Comparison of ENCODE assay signal across 23 cellular contexts in the genomic region with DNA sequence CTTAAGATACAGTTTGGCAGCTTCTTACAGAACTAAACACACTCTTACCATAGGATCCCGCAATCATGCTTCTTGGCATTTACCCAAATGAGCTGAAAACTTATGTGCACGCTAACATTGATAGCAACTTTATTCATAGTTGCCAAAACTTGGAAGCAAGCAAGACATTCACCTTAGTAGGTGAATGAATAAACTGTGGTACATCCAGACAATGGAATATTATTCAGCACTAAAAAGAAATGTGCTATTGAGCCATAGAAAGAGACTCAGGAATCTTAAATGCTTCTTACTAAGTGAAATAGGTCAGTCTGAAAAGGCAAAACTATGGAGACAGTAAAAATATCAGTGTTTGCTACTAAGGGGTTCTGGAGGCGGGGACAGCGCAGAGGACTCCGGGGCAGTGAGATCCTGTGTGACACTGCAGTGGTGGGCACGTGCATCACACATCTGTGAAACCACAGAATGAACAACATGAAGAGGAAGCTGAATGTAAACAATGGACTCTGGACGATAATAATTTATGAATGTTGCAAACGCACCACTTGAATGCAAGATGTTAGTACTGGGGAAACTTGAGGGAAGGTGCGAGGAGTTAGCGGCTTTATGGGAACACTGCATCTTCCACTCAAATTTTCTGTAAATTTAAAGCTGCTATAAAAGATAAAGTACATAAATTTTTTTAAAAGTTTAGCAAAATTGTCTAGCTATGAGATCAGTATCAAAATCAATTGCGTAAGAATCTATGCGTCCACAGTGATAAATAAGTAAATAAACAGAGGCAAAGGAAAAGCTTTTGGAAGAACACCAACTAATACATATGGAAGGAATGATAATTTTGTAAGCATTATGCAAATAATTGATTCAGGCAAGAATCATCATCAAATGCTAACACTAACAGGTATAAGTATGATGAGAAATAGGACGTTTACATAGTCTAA. TPM values are rescaled to one million over a fixed set of nuclear protein-coding genes. Genes with fewer than 3 reads are reported as not detected.
"Had no signal": no experiment of that assay in that cellular context is flagged by ENCODE, and none has a peak within 500 bp of the region (broad histone marks: within the 10 kb centered on the region; RNA-seq: fewer than 3 reads in every experiment).

No MANE protein-coding gene starts in this region.

- H3K9me3 Mint-ChIP-seq: activated naive CD8-positive, alpha-beta T cell treated with anti-CD3 and anti-CD28 coated beads, Interleukin-2, amount 10 ng/mL, durations not matched to agents 7 days and 5 days; activated T-helper 17 cell treated with anti-CD3 and anti-CD28 coated beads, Interleukin-2, amount 50 U/mL, for 72 hours; naive thymus-derived CD4-positive, alpha-beta T cell had no signal

- H3K4me1 ChIP-seq: body of pancreas, parathyroid adenoma, spleen, tibial artery, uterus had no signal

- H3K27me3 ChIP-seq: body of pancreas, neutrophil, spleen, tibial artery, uterus had no signal

- H3K4me3 Mint-ChIP-seq: activated naive CD8-positive, alpha-beta T cell treated with anti-CD3 and anti-CD28 coated beads, Interleukin-2, amount 10 ng/mL, durations not matched to agents 7 days and 5 days; activated T-helper 17 cell treated with anti-CD3 and anti-CD28 coated beads, Interleukin-2, amount 50 U/mL, for 72 hours; naive thymus-derived CD4-positive, alpha-beta T cell had no signal

- H3K4me1 Mint-ChIP-seq: activated T-helper 17 cell treated with anti-CD3 and anti-CD28 coated beads, Interleukin-2, amount 50 U/mL, for 72 hours; naive thymus-derived CD4-positive, alpha-beta T cell had no signal

- H3K4me3 ChIP-seq: body of pancreas, coronary artery, spleen, tibial artery, uterus had no signal

- ATAC-seq: activated T-helper 17 cell treated with anti-CD3 and anti-CD28 coated beads, Interleukin-2, amount 50 U/mL, for 72 hours; body of pancreas; naive thymus-derived CD4-positive, alpha-beta T cell had no signal

- H3K27me3 Mint-ChIP-seq: activated naive CD8-positive, alpha-beta T cell treated with anti-CD3 and anti-CD28 coated beads, Interleukin-2, amount 10 ng/mL, durations not matched to agents 7 days and 5 days; activated T-helper 17 cell treated with anti-CD3 and anti-CD28 coated beads, Interleukin-2, amount 50 U/mL, for 72 hours; naive thymus-derived CD4-positive, alpha-beta T cell had no signal

- H3K9me3 ChIP-seq: body of pancreas, neutrophil, spleen, tibial artery, uterus had no signal

- H3K27ac ChIP-seq: body of pancreas, coronary artery, neutrophil, parathyroid adenoma, spleen, tibial artery, uterus, WERI-Rb-1 had no signal

- DNase-seq: activated CD4-positive, alpha-beta T cell treated with anti-CD3 and anti-CD28 coated beads for 1 hour; activated CD4-positive, alpha-beta T cell treated with anti-CD3 and anti-CD28 coated beads, Interleukin-2, amount 50 U/mL, for 4 hours; activated naive CD4-positive, alpha-beta T cell; activated naive CD8-positive, alpha-beta T cell treated with anti-CD3 and anti-CD28 coated beads, Interleukin-2, amount 10 ng/mL, durations not matched to agents 7 days and 5 days; activated T-cell treated with anti-CD3 and anti-CD28 coated beads, Interleukin-2, amount 50 U/mL, for 1 hour; amygdala; body of pancreas; central memory CD4-positive, alpha-beta T cell; foreskin melanocyte; hypothalamus; mesendoderm; naive thymus-derived CD4-positive, alpha-beta T cell; spleen; stimulated activated naive CD4-positive, alpha-beta T cell treated with Interleukin-2 at 50 U/mL for 16 hours; WERI-Rb-1 had no signal

- H3K36me3 ChIP-seq: uterus had no signal

- H3K27ac Mint-ChIP-seq: activated naive CD8-positive, alpha-beta T cell treated with anti-CD3 and anti-CD28 coated beads, Interleukin-2, amount 10 ng/mL, durations not matched to agents 7 days and 5 days; activated T-helper 17 cell treated with anti-CD3 and anti-CD28 coated beads, Interleukin-2, amount 50 U/mL, for 72 hours had no signal

RNA-seq across cellular contexts. Expression of gene FTCD, which starts 44.3 kb away (rescaled TPM):
- total RNA-seq: epithelial cell of proximal tubule, subcutaneous adipose tissue had no signal
- polyA plus RNA-seq: naive thymus-derived CD4-positive, alpha-beta T cell had no signal
